In the genomic region with DNA sequence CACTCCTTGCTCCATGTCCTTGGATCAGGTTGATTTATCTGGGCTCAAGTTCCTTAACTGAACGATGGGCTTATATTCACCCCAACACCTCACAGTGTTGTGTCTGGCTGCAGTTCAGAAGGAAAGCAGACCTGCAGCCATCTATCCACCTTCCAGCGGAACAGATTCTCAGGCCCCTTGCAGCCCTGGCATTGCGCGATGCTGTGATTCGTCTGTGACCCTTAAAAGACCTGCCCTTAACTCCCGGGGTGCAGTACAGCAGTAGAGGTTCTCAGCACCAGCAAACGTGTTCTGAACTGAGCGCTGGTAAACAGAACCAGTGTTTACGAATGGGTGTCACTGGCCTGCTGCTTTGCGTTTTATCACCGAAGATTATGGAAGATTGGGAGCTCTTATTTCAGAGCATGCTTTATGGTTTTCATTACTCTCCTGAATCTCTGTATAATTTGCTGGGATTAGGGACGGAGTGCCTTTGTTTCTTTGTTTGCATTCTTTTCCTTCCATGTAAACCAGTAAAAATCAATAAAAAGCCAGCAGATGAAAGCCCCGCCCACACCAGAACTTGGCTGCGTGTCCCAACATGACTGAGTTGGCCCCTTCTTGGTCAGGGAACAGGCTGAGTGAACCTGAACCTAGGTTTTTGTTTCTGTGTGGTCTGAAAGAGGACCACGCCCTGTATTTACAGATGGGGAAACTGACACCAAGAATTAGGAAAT, we compare ENCODE assay signal across 11 cellular contexts.
DNase-seq lines count a peak whose midpoint lies in the region; TF ChIP-seq lines count a peak whose summit lies in the region.
"Had no signal": no experiment of that assay in that cellular context is flagged by ENCODE, and none has a peak within 500 bp of the region (broad histone marks: within the 10 kb centered on the region; RNA-seq: fewer than 3 reads in every experiment).

No MANE protein-coding gene starts in this region.

- H3K27ac ChIP-seq in brain microvascular endothelial cell, result peak overlapping the region; percentile 44
- H3K27ac ChIP-seq in osteoblast (ENCODE audit: low read depth, low read length), result no peak overlapping the region
- H3K27ac ChIP-seq in adrenal gland, result no peak overlapping the region

- no peak for TF ChIP-seq POLR2A in adrenal gland (IDR thresholded peaks at IDR 0.05)

- no peak overlapping the region for H3K4me3 ChIP-seq in brain microvascular endothelial cell (ENCODE audit: low read depth, low read length)
- H3K4me3 ChIP-seq in osteoblast (ENCODE audit: insufficient read depth, low read length), result no peak overlapping the region
- no peak overlapping the region for H3K4me3 ChIP-seq in adrenal gland

- H2AFZ ChIP-seq in osteoblast (ENCODE audit: low read length), result no peak overlapping the region

- in situ Hi-C loops in brain microvascular endothelial cell (cut with HindIII; ENCODE audit: low pct_ligation_motif_present, low sequenced_read_pairs), result no loop called here

- H3K9me3 ChIP-seq in osteoblast (ENCODE audit: low read depth, low read length) (no peaks in the 10 kb centered on the region), adrenal gland (replicated peaks in 1 of 3) (no peaks in the 10 kb centered on the region)

- WGBS in adrenal gland, 4 donors, result 52 to 74% (median 57%) methylated on average over 10 to 14 of the region's 15 CpGs

- TF ChIP-seq CTCF in brain microvascular endothelial cell (IDR thresholded peaks at IDR 0.05; ENCODE audit: low read depth, low read length, missing control alignments), result no peak
- no peak for TF ChIP-seq CTCF in osteoblast (IDR thresholded peaks at IDR 0.05; ENCODE audit: extremely low read depth, low read depth, low read length)
- no peak for TF ChIP-seq CTCF in adrenal gland (IDR thresholded peaks at IDR 0.05)

- H3K4me1 ChIP-seq in osteoblast (ENCODE audit: insufficient read depth, low read length) (peaks cover 19% of the 10 kb centered on the region), adrenal gland (replicated peaks in 1 of 2) (no peaks in the 10 kb centered on the region)

- H3K27me3 ChIP-seq in brain microvascular endothelial cell (replicated peaks) (no peaks in the 10 kb centered on the region), osteoblast (ENCODE audit: insufficient read depth, low read length) (no peaks in the 10 kb centered on the region), adrenal gland (no peaks in the 10 kb centered on the region)

- H3K36me3 ChIP-seq in brain microvascular endothelial cell (replicated peaks) (no peaks in the 10 kb centered on the region), osteoblast (ENCODE audit: insufficient read depth, low read length) (no peaks in the 10 kb centered on the region), adrenal gland (replicated peaks in 1 of 2) (no peaks in the 10 kb centered on the region)

- DNase-seq in DMS79 treated with DMSO at 0.1 percent for 48 hours (lab: John Stamatoyannopoulos, UW), result peak; percentile 86
- peak; percentile 10 for DNase-seq in NCI-H2107 (lab: John Stamatoyannopoulos, UW)
- DNase-seq in brain microvascular endothelial cell, result peak; percentile 33
- no peak for DNase-seq in osteoblast (ENCODE audit: insufficient read length, low spot score, missing footprints)
- DNase-seq in adrenal gland, result no peak
- DNase-seq in glomerular visceral epithelial cell (ENCODE audit: extremely low spot score), result no peak
- no peak for DNase-seq in NCI-H1694 (lab: John Stamatoyannopoulos, UW)
- DNase-seq in activated gamma-delta T cell treated with Interleukin-2 at 50 U/mL for 16 hours, result no peak
- DNase-seq: activated CD4-positive, CD25-positive, alpha-beta regulatory T cell; GOT3; NCI-H526 treated with DMSO at 0.1 percent for 48 hours had no signal

- H4K20me1 ChIP-seq in osteoblast (ENCODE audit: insufficient read depth, low read length), result no peaks in the 10 kb centered on the region

- H3K4me2 ChIP-seq in osteoblast (ENCODE audit: insufficient read depth, low read length), result peak overlapping the region; percentile 36

- no peaks in the 10 kb centered on the region for H3K79me2 ChIP-seq in osteoblast (ENCODE audit: insufficient read depth, low read length)

- intact Hi-C loops in adrenal gland (cut with DNase I), result no loop called here

Comparison
In these comparisons a context has a peak if more than half of its experiments do, and no peak if none do; other contexts are left out.
1. DNase-seq: peak in DMS79 treated with DMSO at 0.1 percent for 48 hours (single experiment), NCI-H2107 (single experiment) and brain microvascular endothelial cell (single experiment); none in osteoblast (single experiment), adrenal gland (0 of 7), glomerular visceral epithelial cell (single experiment), NCI-H1694 (single experiment) and activated gamma-delta T cell treated with Interleukin-2 at 50 U/mL for 16 hours (single experiment).